Comparison of ENCODE assay signal across 18 cellular contexts in the genomic region with DNA sequence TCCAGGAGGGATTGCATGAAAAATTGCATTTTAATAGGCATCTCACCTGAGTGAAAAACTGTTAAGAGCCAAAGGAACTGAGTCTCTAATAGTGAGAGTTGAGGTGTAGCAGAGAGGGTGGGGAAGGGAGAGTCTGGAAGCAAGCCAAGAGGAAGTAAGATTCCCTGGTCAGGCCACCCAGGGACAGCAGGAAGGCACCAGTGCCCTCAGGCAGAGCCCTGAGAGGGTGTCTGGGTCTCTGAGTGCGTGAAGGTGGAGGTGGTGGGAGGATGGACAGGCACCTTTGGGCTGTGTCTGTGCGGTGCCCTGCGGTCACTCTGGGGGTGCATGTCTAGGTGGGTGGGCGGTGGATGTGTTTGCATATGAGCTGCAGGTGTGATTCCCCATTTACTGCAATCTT.
DNase-seq lines count a peak whose midpoint lies in the region; ATAC-seq and TF ChIP-seq lines count a peak whose summit lies in the region.
"Had no signal": no experiment of that assay in that cellular context is flagged by ENCODE, and none has a peak within 500 bp of the region (broad histone marks: within the 10 kb centered on the region; RNA-seq: fewer than 3 reads in every experiment).

No MANE protein-coding gene starts in this region.

- in situ Hi-C loops in transverse colon (cut with MboI; ENCODE audit: low pct_ligation_motif_present in 1 of 4, low pct_unique_long_range_greater_than_20kb in 1 of 4, low sequenced_read_pairs in 3 of 4): loop anchor here in 2 of 4 donors (25.0 kb wide), 2 partner anchors 255 to 280 kb away; a partner anchor contains a TSS

- no peak for TF ChIP-seq CTCF in transverse colon (IDR thresholded peaks at IDR 0.05)

- TF ChIP-seq POLR2A in transverse colon (IDR thresholded peaks at IDR 0.05): no peak

- H3K27me3 ChIP-seq in transverse colon: no peaks in the 10 kb centered on the region
- H3K27me3 ChIP-seq: body of pancreas, right lobe of liver had no signal

- intact Hi-C loops in transverse colon (cut with DNase I; ENCODE audit: low total_unique reads) (no loop called here), Right ventricle myocardium inferior (cut with DNase I) (no loop called here)

- ATAC-seq in GM21576 (IDR thresholded peaks at IDR 0.05; ENCODE audit: unreplicated experiment): no peak
- ATAC-seq in Right ventricle myocardium inferior: no peak
- ATAC-seq: body of pancreas; effector memory CD8-positive, alpha-beta T cell; Panc1; stimulated activated memory B cell treated with anti-CD40 and anti-IgM and Interleukin-4, amounts not matched to agents 10 μg/mL and 1 μg/mL and 100 μg/mL, for 72 hours had no signal

- TF ChIP-seq EP300 in transverse colon (IDR thresholded peaks at IDR 0.05; ENCODE audit: low read depth): no peak

- peak; percentile 16 for DNase-seq in SKM-1 treated with dmso at 0.1 percent for 144 hours (lab: John Stamatoyannopoulos, UW; ENCODE audit: unreplicated experiment)
- DNase-seq in SKM-1 (lab: John Stamatoyannopoulos, UW; ENCODE audit: unreplicated experiment): no peak
- peak; percentile 50 for DNase-seq in M059J (ENCODE audit: low read depth)
- peak; percentile 56 for DNase-seq in islet precursor cell
- DNase-seq in transverse colon: peak; percentile 35
- DNase-seq in globus pallidus (ENCODE audit: low spot score): no peak
- no peak for DNase-seq in Right ventricle myocardium inferior (ENCODE audit: missing footprints)
- DNase-seq: activated CD4-positive, alpha-beta T cell treated with anti-CD3 and anti-CD28 coated beads for 1 hour; activated naive CD8-positive, alpha-beta T cell treated with anti-CD3 and anti-CD28 coated beads for 36 hours; effector memory CD8-positive, alpha-beta T cell; Kasumi-1; NCI-H82; nucleus accumbens; right lobe of liver had no signal

- H3K27ac ChIP-seq in transverse colon: no peak overlapping the region
- H3K27ac ChIP-seq: body of pancreas, right lobe of liver had no signal

- H3K4me3 ChIP-seq in transverse colon: no peak overlapping the region
- H3K4me3 ChIP-seq: body of pancreas, right lobe of liver had no signal

- H3K36me3 ChIP-seq in transverse colon: no peaks in the 10 kb centered on the region
- H3K36me3 ChIP-seq: right lobe of liver had no signal

- no peaks in the 10 kb centered on the region for H3K9me3 ChIP-seq in transverse colon
- H3K9me3 ChIP-seq: body of pancreas, right lobe of liver had no signal

- peaks cover 0 to 4% (median under 1%) of the 10 kb centered on the region in 4 donors for H3K4me1 ChIP-seq in transverse colon
- H3K4me1 ChIP-seq: body of pancreas, right lobe of liver had no signal

- WGBS in transverse colon (ENCODE audit: low coverage in 1 of 2), 2 donors: 14 to 86% methylated on average over 1 to 4 of the region's 4 CpGs

Comparison
In these comparisons a context has a peak if more than half of its experiments do, and no peak if none do; other contexts are left out.
1. DNase-seq: peak in SKM-1 treated with dmso at 0.1 percent for 144 hours (single experiment), M059J (single experiment), islet precursor cell (single experiment) and transverse colon (single experiment); none in SKM-1 (single experiment), globus pallidus (single experiment) and Right ventricle myocardium inferior (single experiment).